In the genomic region with DNA sequence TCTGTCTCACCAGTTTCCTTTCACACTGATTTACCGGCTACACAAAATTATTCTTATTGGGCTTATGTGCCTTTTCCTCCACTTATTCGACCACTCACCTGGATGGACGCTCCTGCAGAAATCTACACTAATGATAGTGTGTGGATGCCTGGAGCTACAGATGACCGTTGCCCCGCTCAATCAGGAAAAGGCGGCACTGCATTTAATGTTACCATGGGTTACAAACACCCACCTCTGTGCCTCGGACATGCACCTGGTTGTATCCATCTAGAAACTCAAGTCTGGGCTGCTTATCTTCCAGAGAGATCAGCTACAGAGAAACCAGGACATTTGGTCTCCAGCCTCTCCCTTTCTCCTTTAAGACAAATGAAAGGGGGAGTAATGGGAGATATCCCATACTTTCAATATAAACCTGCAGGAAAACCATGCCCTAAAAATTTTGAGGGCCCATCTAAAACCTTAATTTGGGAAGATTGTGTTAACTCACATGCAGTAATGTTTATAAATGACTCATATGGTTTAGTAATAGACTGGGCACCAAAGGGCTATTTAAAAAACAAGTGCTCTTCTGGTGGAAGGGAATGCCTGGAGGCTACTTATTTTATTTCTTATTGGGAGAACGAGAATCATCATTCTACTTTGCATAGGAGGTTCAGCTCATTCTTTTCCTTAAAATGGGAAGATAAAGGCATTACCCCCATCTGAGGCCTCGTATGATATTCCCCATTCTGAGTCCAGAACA, we compare ENCODE assay signal across 7 cellular contexts. TPM values are rescaled to one million over a fixed set of nuclear protein-coding genes. Genes with fewer than 3 reads are reported as not detected.
DNase-seq lines count a peak whose midpoint lies in the region; ATAC-seq and TF ChIP-seq lines count a peak whose summit lies in the region.
"Not testable (repeated sequence)": the region's sequence is repeated elsewhere in the genome, so short reads cannot be mapped to it uniquely, and the experiment has no call there.

No MANE protein-coding gene starts in this region.

- H3K4me2 ChIP-seq in mammary epithelial cell (ENCODE audit: insufficient read depth, low read depth, low read length); neuronal stem cell (ENCODE audit: insufficient read depth, low read length, poor library complexity, severe bottlenecking): not testable (repeated sequence)

- ATAC-seq in WTC11: not testable (repeated sequence)

- intact Hi-C loops in mammary epithelial cell (cut with micrococcal nuclease): not testable (repeated sequence)

- not testable (repeated sequence) for H3K4me3 ChIP-seq in mammary epithelial cell (replicated peaks in 1 of 3; ENCODE audit: insufficient read depth in 1 of 3, low read depth in 2 of 3, low read length in 3 of 3); neuronal stem cell (ENCODE audit: low read length in 2 of 2)

- H3K27me3 ChIP-seq in mammary epithelial cell (ENCODE audit: insufficient read depth, low read length); neuronal stem cell (ENCODE audit: control insufficient read depth in 3 of 3, insufficient read depth in 3 of 3, low read depth in 1 of 3, low read length in 3 of 3): not testable (repeated sequence)

- not testable (repeated sequence) for H3K4me3 Mint-ChIP-seq in WTC11

- not testable (repeated sequence) for H3K4ac ChIP-seq in neuronal stem cell (ENCODE audit: low read length)

- H4K20me1 ChIP-seq in mammary epithelial cell (ENCODE audit: insufficient read depth, low read length): not testable (repeated sequence)

- not testable (repeated sequence) for H3K18ac ChIP-seq in neuronal stem cell (ENCODE audit: low read length)

- not testable (repeated sequence) for TF ChIP-seq CTCF in WTC11 (IDR thresholded peaks at IDR 0.05); mammary epithelial cell (conservative IDR thresholded peaks at IDR 0.05 in 1 of 2, IDR thresholded peaks at IDR 0.05 in 1 of 2; ENCODE audit: extremely low read depth in 1 of 2, insufficient read depth in 1 of 2, low read depth in 1 of 2, low read length in 2 of 2)

- not testable (repeated sequence) for H3K27me3 Mint-ChIP-seq in WTC11 (ENCODE audit: low read depth)

- not testable (repeated sequence) for H2AFZ ChIP-seq in mammary epithelial cell (ENCODE audit: low read depth, low read length); neuronal stem cell (ENCODE audit: low read length)

- H3K4me1 ChIP-seq in mammary epithelial cell (ENCODE audit: insufficient read depth, low read length); neuronal stem cell (ENCODE audit: control insufficient read depth in 2 of 2, insufficient read depth in 1 of 2, low read depth in 1 of 2, low read length in 2 of 2): not testable (repeated sequence)

- not testable (repeated sequence) for H2BK5ac ChIP-seq in neuronal stem cell (ENCODE audit: low read length)

- POLR2A ChIA-PET in WTC11 (lab: Charles Lee): interaction anchor here (0.7 kb wide), 1 partner anchor 54 kb away, joined by 3 read pairs; no protein-coding TSS in a partner anchor

- H3K79me1 ChIP-seq in neuronal stem cell (ENCODE audit: low read depth, low read length): not testable (repeated sequence)

- H3K36me3 Mint-ChIP-seq in WTC11: peaks cover 62% of the 10 kb centered on the region

- peaks cover 23% of the 10 kb centered on the region for H3K4me1 Mint-ChIP-seq in WTC11

- H3K79me2 ChIP-seq in mammary epithelial cell (ENCODE audit: insufficient read depth, low read length): peaks cover 14% of the 10 kb centered on the region

- H3K14ac ChIP-seq in neuronal stem cell (ENCODE audit: low read length): not testable (repeated sequence)

- BruUV-seq in mammary epithelial cell (replicated peaks; lab: Mats Ljungman, UMichigan): not testable (repeated sequence)

- not testable (repeated sequence) for H3K9ac ChIP-seq in mammary epithelial cell (ENCODE audit: insufficient read depth, low read length); neuronal stem cell (ENCODE audit: low read depth, low read length, poor library complexity)

- not testable (repeated sequence) for H3K27ac ChIP-seq in mammary epithelial cell (ENCODE audit: insufficient read depth, low read depth, low read length)
- peak overlapping the region; percentile 46 for H3K27ac ChIP-seq in neuronal stem cell (replicated peaks; ENCODE audit: low read length)

- CTCF ChIA-PET in WTC11 (lab: Charles Lee); mammary epithelial cell (lab: Charles Lee; ENCODE audit: low non-redundant PET): not testable (repeated sequence)

- peak; percentile 36 for DNase-seq in ELR (ENCODE audit: low read depth)
- peak; percentile 66 for DNase-seq in M059J (ENCODE audit: low read depth)
- DNase-seq in WTC11 (ENCODE audit: low spot score); neuronal stem cell (ENCODE audit: low spot score): not testable (repeated sequence)
- peak; percentile 34 for DNase-seq in mammary epithelial cell
- DNase-seq in fibroblast of peridontal ligament (ENCODE audit: extremely low read depth): peak; percentile 51
- DNase-seq in stromal cell of bone marrow (ENCODE audit: low read depth): peak; percentile 1

- in situ Hi-C loops in mammary epithelial cell (cut with MboI; ENCODE audit: low sequenced_read_pairs in 2 of 2): not testable (repeated sequence)

- not testable (repeated sequence) for H2BK12ac ChIP-seq in neuronal stem cell (ENCODE audit: low read length)

- WGBS in mammary epithelial cell (ENCODE audit: low coverage, missing lambda C conversion rate): 53% methylated on average over 9 of the region's 9 CpGs
- no CpG with 5 or more reads among the region's 9 CpGs for WGBS in neuronal stem cell (ENCODE audit: extremely low coverage in 2 of 2, insufficient read length in 2 of 2, insufficient replicate concordance in 1 of 2), 2 donors

- peak overlapping the region; percentile 25 for H3K27ac Mint-ChIP-seq in WTC11

- not testable (repeated sequence) for H2BK15ac ChIP-seq in neuronal stem cell (ENCODE audit: low read length)

- not testable (repeated sequence) for H2AK5ac ChIP-seq in neuronal stem cell (ENCODE audit: low read depth, low read length)

- H3K23ac ChIP-seq in neuronal stem cell (ENCODE audit: low read depth, low read length, poor library complexity): not testable (repeated sequence)

- not testable (repeated sequence) for H2BK120ac ChIP-seq in neuronal stem cell (ENCODE audit: low read depth, low read length)

- not testable (repeated sequence) for H4K8ac ChIP-seq in neuronal stem cell (ENCODE audit: low read depth, low read length)

- not testable (repeated sequence) for H3K9me3 ChIP-seq in mammary epithelial cell (replicated peaks; ENCODE audit: insufficient read depth, low read length)
- peaks cover 3 to 33% of the 10 kb centered on the region in 2 donors for H3K9me3 ChIP-seq in neuronal stem cell (replicated peaks in 1 of 2; ENCODE audit: control insufficient read depth in 2 of 2, insufficient read depth in 1 of 2, low read depth in 1 of 2, low read length in 2 of 2)

- not testable (repeated sequence) for H4K91ac ChIP-seq in neuronal stem cell (ENCODE audit: low read depth, low read length, poor library complexity)

- H3K9me3 Mint-ChIP-seq in WTC11: peaks cover 67% of the 10 kb centered on the region

- dilution Hi-C loops in mammary epithelial cell (cut with HindIII; ENCODE audit: low sequenced_read_pairs): not testable (repeated sequence)

- H3K36me3 ChIP-seq in mammary epithelial cell (ENCODE audit: insufficient read depth, low read length); neuronal stem cell (replicated peaks in 1 of 2; ENCODE audit: control insufficient read depth in 2 of 2, insufficient read depth in 2 of 2, low read length in 2 of 2): not testable (repeated sequence)

RNA-seq across cellular contexts. Expression of a gene that starts 24.7 kb away (rescaled TPM):
- 16.9 and 19.5 TPM in 2 replicates for total RNA-seq in M059J (2014; rRNA removed; shearing (Covaris generic))
- total RNA-seq in WTC11 (2021) (12.4 to 14.6 TPM (median 13.5 TPM) in 3 replicates), mammary epithelial cell (10 to 100 TPM; 12.3 to 15.3 TPM)
- 5.9 TPM for polyA plus RNA-seq in mammary epithelial cell
- 13.4 TPM for polyA minus RNA-seq in mammary epithelial cell
- polyA plus RNA-seq in neuronal stem cell (2013, experiment 1 of 2): 19.8 TPM
- 20.0 TPM for polyA plus RNA-seq in neuronal stem cell (2013, experiment 2 of 2)
